Comparison of ENCODE assay signal across 16 cellular contexts in the genomic region with DNA sequence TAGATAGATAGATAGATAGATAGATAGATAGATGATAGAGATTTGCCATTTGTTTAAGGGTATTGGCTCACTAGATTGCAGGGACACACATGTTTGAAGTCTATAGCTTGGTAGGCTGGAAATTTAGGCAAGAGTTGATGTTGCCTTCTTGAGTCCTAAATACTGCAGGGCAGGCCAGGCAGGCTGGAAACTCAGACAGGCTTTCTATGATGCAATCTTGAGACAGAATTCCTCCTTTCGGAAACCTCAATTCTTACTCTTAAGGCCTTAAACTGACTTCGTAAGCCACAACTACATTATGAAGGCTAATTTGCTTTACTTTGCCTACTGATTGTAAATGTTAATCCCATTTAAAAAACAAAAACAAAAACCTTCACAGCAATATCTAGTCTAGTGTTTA.
"Had no signal": no experiment of that assay in that cellular context is flagged by ENCODE, and none has a peak within 500 bp of the region (broad histone marks: within the 10 kb centered on the region; RNA-seq: fewer than 3 reads in every experiment).

No MANE protein-coding gene starts in this region.

- DNase-seq: activated CD4-positive, alpha-beta T cell treated with anti-CD3 and anti-CD28 coated beads for 4 hours; activated CD8-positive, alpha-beta memory T cell treated with anti-CD3 and anti-CD28 coated beads, Interleukin-2, amount 50 U/mL, for 4 hours; activated CD8-positive, alpha-beta T cell treated with anti-CD3 and anti-CD28 coated beads for 36 hours; activated naive CD4-positive, alpha-beta T cell treated with Interleukin-2 at 50 U/mL for 16 hours; endodermal cell; erythroblast; kidney glomerular epithelial cell; posterior cingulate gyrus; stimulated activated CD4-positive, alpha-beta T cell treated with anti-CD3 and anti-CD28 coated beads, Interleukin-1b, Interleukin-23, amount 100 ng/mL, for 48 hours; T-cell; T1000; tibial artery; WERI-Rb-1 had no signal

- H3K36me3 ChIP-seq: right atrium auricular region, tibial artery, vagina, WERI-Rb-1 had no signal

- H3K27me3 ChIP-seq: right atrium auricular region, tibial artery, vagina had no signal

- H3K9me3 ChIP-seq: right atrium auricular region, tibial artery, vagina had no signal

- ATAC-seq: activated CD8-positive, alpha-beta T cell treated with anti-CD3 and anti-CD28 coated beads for 36 hours; stimulated activated memory B cell treated with anti-CD40 and anti-IgM and Interleukin-4, amounts not matched to agents 10 μg/mL and 1 μg/mL and 100 μg/mL, for 72 hours; T-cell had no signal

- H3K4me3 ChIP-seq: right atrium auricular region, tibial artery, vagina had no signal

- H3K27ac ChIP-seq: right atrium auricular region, tibial artery, vagina, WERI-Rb-1 had no signal
